ENCODE assay signal across 10 cellular contexts in genomic region chr1:54273837-54274192, GRCh38.
DNase-seq lines count a peak whose midpoint lies in the region; ATAC-seq, FAIRE-seq and TF ChIP-seq lines count a peak whose summit lies in the region.
"Had no signal": no experiment of that assay in that cellular context is flagged by ENCODE, and none has a peak within 500 bp of the region (broad histone marks: within the 10 kb centered on the region; RNA-seq: fewer than 3 reads in every experiment).

No MANE protein-coding gene starts in this region.

- no peaks in the 10 kb centered on the region for H3K27me3 Mint-ChIP-seq in activated naive CD8-positive, alpha-beta T cell
- H3K27me3 Mint-ChIP-seq in activated naive CD8-positive, alpha-beta T cell treated with anti-CD3 and anti-CD28 coated beads for 36 hours, result no peaks in the 10 kb centered on the region
- no peaks in the 10 kb centered on the region for H3K27me3 Mint-ChIP-seq in activated T-cell treated with anti-CD3 and anti-CD28 coated beads, Interleukin-2, amount 50 U/mL, for 72 hours (ENCODE audit: low read depth)
- H3K27me3 Mint-ChIP-seq: B cell had no signal

- peaks cover 3% of the 10 kb centered on the region for H3K36me3 Mint-ChIP-seq in activated naive CD8-positive, alpha-beta T cell
- peaks cover 8% of the 10 kb centered on the region for H3K36me3 Mint-ChIP-seq in activated naive CD8-positive, alpha-beta T cell treated with anti-CD3 and anti-CD28 coated beads for 36 hours
- peaks cover 0 to 4% of the 10 kb centered on the region in 2 donors for H3K36me3 Mint-ChIP-seq in activated T-cell treated with anti-CD3 and anti-CD28 coated beads, Interleukin-2, amount 50 U/mL, for 72 hours (ENCODE audit: insufficient read depth in 2 of 2)

- H3K27ac Mint-ChIP-seq in activated naive CD8-positive, alpha-beta T cell, result peak overlapping the region; percentile 16
- H3K27ac Mint-ChIP-seq in activated naive CD8-positive, alpha-beta T cell treated with anti-CD3 and anti-CD28 coated beads for 36 hours, result no peak overlapping the region
- no peak overlapping the region for H3K27ac Mint-ChIP-seq in activated T-cell treated with anti-CD3 and anti-CD28 coated beads, Interleukin-2, amount 50 U/mL, for 72 hours
- H3K27ac Mint-ChIP-seq: B cell had no signal

- H3K27ac ChIP-seq in dorsolateral prefrontal cortex (peak overlapping the region; percentile 30 to 92 (median 81)), mesodermal cell (ENCODE audit: low read depth, low read length, severe bottlenecking) (peak overlapping the region; percentile 87), urinary bladder (ENCODE audit: low read depth) (peak overlapping the region; percentile 68)

- no peaks in the 10 kb centered on the region for H3K9me3 ChIP-seq in mesodermal cell (ENCODE audit: control insufficient read depth, low read length)

- intact Hi-C loops in dorsolateral prefrontal cortex (cut with DNase I), result loop anchor here (2.0 to 10.0 kb wide), 6 partner anchors 87 to 215 kb away; partner anchors contain the start of gene SSBP3 (in 2 of the 2)

- H3K9me3 Mint-ChIP-seq in activated naive CD8-positive, alpha-beta T cell (ENCODE audit: low read depth), result no peaks in the 10 kb centered on the region
- no peaks in the 10 kb centered on the region for H3K9me3 Mint-ChIP-seq in activated naive CD8-positive, alpha-beta T cell treated with anti-CD3 and anti-CD28 coated beads for 36 hours
- no peaks in the 10 kb centered on the region for H3K9me3 Mint-ChIP-seq in activated T-cell treated with anti-CD3 and anti-CD28 coated beads, Interleukin-2, amount 50 U/mL, for 72 hours

- no peak for FAIRE-seq in GM19239 (lab: Jason Lieb, UNC)

- no peak for ATAC-seq in activated T-cell treated with anti-CD3 and anti-CD28 coated beads, Interleukin-2, amount 50 U/mL, for 72 hours (replicated peaks in 1 of 2)

- H3K4me1 Mint-ChIP-seq in activated naive CD8-positive, alpha-beta T cell (ENCODE audit: low read depth), result peaks cover 40% of the 10 kb centered on the region
- peaks cover 33% of the 10 kb centered on the region for H3K4me1 Mint-ChIP-seq in activated naive CD8-positive, alpha-beta T cell treated with anti-CD3 and anti-CD28 coated beads for 36 hours
- peaks cover 35% of the 10 kb centered on the region for H3K4me1 Mint-ChIP-seq in activated T-cell treated with anti-CD3 and anti-CD28 coated beads, Interleukin-2, amount 50 U/mL, for 72 hours (ENCODE audit: low read depth)
- H3K4me1 Mint-ChIP-seq: B cell had no signal

- H3K27me3 ChIP-seq in dorsolateral prefrontal cortex, result no peaks in the 10 kb centered on the region

- TF ChIP-seq CTCF in dorsolateral prefrontal cortex (IDR thresholded peaks at IDR 0.05 in 54 of 56, conservative IDR thresholded peaks at IDR 0.05 in 2 of 56; ENCODE audit: low read depth in 1 of 56, partially characterized antibody in 56 of 56), result peak in 1 of 56 donors; percentile 0

- no peak for DNase-seq in activated naive CD8-positive, alpha-beta T cell treated with anti-CD3 and anti-CD28 coated beads for 36 hours
- DNase-seq in dorsolateral prefrontal cortex (peak in 1 of 10 donors; percentile 63), GM19239 (ENCODE audit: insufficient read length, low spot score) (no peak)
- DNase-seq in activated CD8-positive, alpha-beta memory T cell treated with anti-CD3 and anti-CD28 coated beads for 24 hours, result no peak
- DNase-seq in activated T-cell treated with anti-CD3 and anti-CD28 coated beads, Interleukin-2, amount 50 U/mL, for 72 hours, result no peak
- DNase-seq: stimulated activated CD8-positive, alpha-beta memory T cell treated with anti-CD3 and anti-CD28 coated beads, Interleukin-4, amount 100 ng/mL, for 48 hours had no signal

- H3K36me3 ChIP-seq in mesodermal cell (ENCODE audit: control insufficient read depth, insufficient read depth, low read length) (peaks cover 45% of the 10 kb centered on the region), urinary bladder (ENCODE audit: insufficient read depth) (no peaks in the 10 kb centered on the region)

- H3K4me3 Mint-ChIP-seq in activated naive CD8-positive, alpha-beta T cell, result no peak overlapping the region
- no peak overlapping the region for H3K4me3 Mint-ChIP-seq in activated naive CD8-positive, alpha-beta T cell treated with anti-CD3 and anti-CD28 coated beads for 36 hours
- H3K4me3 Mint-ChIP-seq in activated T-cell treated with anti-CD3 and anti-CD28 coated beads, Interleukin-2, amount 50 U/mL, for 72 hours, result no peak overlapping the region
- H3K4me3 Mint-ChIP-seq: B cell had no signal

- no CpG with 5 or more reads among the region's 4 CpGs for WGBS in mesodermal cell (ENCODE audit: insufficient coverage in 2 of 2), 2 experiments
- WGBS in urinary bladder, result 41% methylated on average over 4 of the region's 4 CpGs

- peak overlapping the region in 19 of 59 donors; percentile 3 to 51 (median 35) for H3K4me3 ChIP-seq in dorsolateral prefrontal cortex
- no peak overlapping the region for H3K4me3 ChIP-seq in mesodermal cell (ENCODE audit: extremely low read depth, insufficient read depth, low read length, poor library complexity, severe bottlenecking)
- no peak overlapping the region for H3K4me3 ChIP-seq in urinary bladder (ENCODE audit: low read depth, low read length)

- H3K4me1 ChIP-seq in mesodermal cell (ENCODE audit: control insufficient read depth, insufficient read depth, low read length, poor library complexity, severe bottlenecking) (peaks cover 35% of the 10 kb centered on the region), urinary bladder (ENCODE audit: insufficient read depth) (no peaks in the 10 kb centered on the region)
